ENCODE assay signal across 19 cellular contexts in the genomic region with DNA sequence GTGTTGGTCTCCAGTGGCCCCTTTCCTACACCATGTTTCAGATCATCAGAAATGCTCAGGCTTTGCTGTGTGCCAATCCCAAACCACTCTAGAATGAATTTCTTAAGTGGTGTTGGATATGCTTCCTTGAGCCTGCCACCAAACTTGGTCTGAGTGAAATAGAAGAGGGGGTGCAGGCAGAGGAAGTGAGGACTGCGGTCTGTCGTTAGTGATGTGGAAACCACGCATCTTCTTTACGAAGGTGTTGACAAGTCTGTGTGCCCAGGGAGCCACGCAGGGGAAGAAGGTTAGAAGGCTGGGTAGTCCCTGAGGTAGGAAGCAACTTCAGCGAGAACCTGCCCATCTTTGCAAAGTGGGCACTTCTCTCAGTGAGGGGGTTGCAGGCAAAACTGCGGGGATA.
DNase-seq lines count a peak whose midpoint lies in the region; ATAC-seq, FAIRE-seq and TF ChIP-seq lines count a peak whose summit lies in the region.
"Had no signal": no experiment of that assay in that cellular context is flagged by ENCODE, and none has a peak within 500 bp of the region (broad histone marks: within the 10 kb centered on the region; RNA-seq: fewer than 3 reads in every experiment).

No MANE protein-coding gene starts in this region.

- H3K4me2 ChIP-seq in OCI-LY7 (ENCODE audit: low read length) = no peak overlapping the region

- H4K20me1 ChIP-seq in OCI-LY7 (ENCODE audit: insufficient read depth, low read length) = no peaks in the 10 kb centered on the region

- H3K27ac ChIP-seq in OCI-LY7 (ENCODE audit: low read depth, low read length, poor library complexity, severe bottlenecking) = no peak overlapping the region
- H3K27ac ChIP-seq: RWPE1, WERI-Rb-1 had no signal

- H3K27ac Mint-ChIP-seq in Caco-2 (ENCODE audit: unreplicated experiment) = peak overlapping the region; percentile 86
- no peak overlapping the region for H3K27ac Mint-ChIP-seq in T-cell
- H3K27ac Mint-ChIP-seq: activated T-helper 2 cell treated with anti-CD3 and anti-CD28 coated beads, Interferon-gamma antibody, Interleukin-2, Interleukin-4, amounts not matched to agents 10 μg/mL and 5 μg/mL and 100 μg/mL, durations not matched to agents 14 hours and 24 hours and 36 hours; CD4-positive, alpha-beta T cell; IgD-negative memory B cell; mesothelial cell of epicardium had no signal

- peaks cover 23% of the 10 kb centered on the region for H3K36me3 Mint-ChIP-seq in Caco-2 (ENCODE audit: insufficient read depth, unreplicated experiment)
- H3K36me3 Mint-ChIP-seq in T-cell = no peaks in the 10 kb centered on the region
- H3K36me3 Mint-ChIP-seq: IgD-negative memory B cell, mesothelial cell of epicardium had no signal

- H3K9me3 Mint-ChIP-seq in Caco-2 (ENCODE audit: unreplicated experiment) (peaks cover 25% of the 10 kb centered on the region), T-cell (peaks cover 0 to 6% (median 0%) of the 10 kb centered on the region in 3 donors)
- H3K9me3 Mint-ChIP-seq: activated T-helper 2 cell treated with anti-CD3 and anti-CD28 coated beads, Interferon-gamma antibody, Interleukin-2, Interleukin-4, amounts not matched to agents 10 μg/mL and 5 μg/mL and 100 μg/mL, durations not matched to agents 14 hours and 24 hours and 36 hours; CD4-positive, alpha-beta T cell; mesothelial cell of epicardium had no signal

- H3K4me3 ChIP-seq in Caco-2 (ENCODE audit: low read depth, low read length) (no peak overlapping the region), OCI-LY7 (ENCODE audit: low read depth, low read length, poor library complexity, severe bottlenecking) (no peak overlapping the region)

- no peaks in the 10 kb centered on the region for H3K36me3 ChIP-seq in Caco-2 (ENCODE audit: control insufficient read depth, insufficient read depth, low read length)
- no peaks in the 10 kb centered on the region for H3K36me3 ChIP-seq in OCI-LY7 (ENCODE audit: insufficient read depth, low read length)
- H3K36me3 ChIP-seq: WERI-Rb-1 had no signal

- intact Hi-C loops in Caco-2 (cut with micrococcal nuclease; ENCODE audit: unreplicated experiment) (loop anchor here (1.0 to 2.0 kb wide), 4 partner anchors 17 to 106 kb away; no protein-coding TSS in a partner anchor), OCI-LY7 (cut with micrococcal nuclease; ENCODE audit: unreplicated experiment) (no loop called here)

- no peaks in the 10 kb centered on the region for H3K27me3 ChIP-seq in Caco-2 (replicated peaks; ENCODE audit: control insufficient read depth, insufficient read depth, low read length)

- POLR2A ChIA-PET in Caco-2 (lab: Charles Lee) (interaction anchor here (0.9 kb wide), 1 partner anchor 31 kb away, joined by 4 read pairs; no protein-coding TSS in a partner anchor), OCI-LY7 (lab: Charles Lee) (interaction anchor here (0.7 kb wide), 1 partner anchor 29 kb away, joined by 3 read pairs; no protein-coding TSS in a partner anchor), T-cell (lab: Charles Lee) (no interaction called here)

- peak overlapping the region; percentile 11; the same call in 1 of the 2 replicates for H2AFZ ChIP-seq in OCI-LY7 (ENCODE audit: low read length)

- H3K9me3 ChIP-seq in Caco-2 = no peaks in the 10 kb centered on the region
- H3K9me3 ChIP-seq in OCI-LY7 (ENCODE audit: low read length) = no peaks in the 10 kb centered on the region

- BruUV-seq in Caco-2 (replicated peaks; lab: Mats Ljungman, UMichigan) = TSS peak; percentile 79
- BruUV-seq in OCI-LY7 (replicated peaks; lab: Mats Ljungman, UMichigan) = no TSS peak

- CTCF ChIA-PET in Caco-2 (lab: Charles Lee) = interaction anchor here (1.1 to 1.2 kb wide), 2 partner anchors 32 to 39 kb away, joined by 3 to 6 read pairs; no protein-coding TSS in a partner anchor
- CTCF ChIA-PET in OCI-LY7 (lab: Charles Lee; ENCODE audit: unreplicated experiment) = no interaction called here
- CTCF ChIA-PET in T-cell (lab: Charles Lee) = no interaction called here

- H3K4me1 ChIP-seq in Caco-2 = peaks cover 45% of the 10 kb centered on the region
- no peaks in the 10 kb centered on the region for H3K4me1 ChIP-seq in OCI-LY7 (ENCODE audit: insufficient read depth, low read length, poor library complexity, severe bottlenecking)

- ATAC-seq in HG02870 (IDR thresholded peaks at IDR 0.05; ENCODE audit: unreplicated experiment) (peak; percentile 58), T-cell (replicated peaks in 1 of 4) (no peak), esophagus mucosa (no peak)

- H3K9me2 ChIP-seq in OCI-LY7 (ENCODE audit: insufficient read depth, low read length) = no peaks in the 10 kb centered on the region

- H3K4me1 Mint-ChIP-seq in Caco-2 (ENCODE audit: low read depth, unreplicated experiment) = peaks cover 44% of the 10 kb centered on the region
- no peaks in the 10 kb centered on the region for H3K4me1 Mint-ChIP-seq in T-cell

- no peaks in the 10 kb centered on the region for H3K79me2 ChIP-seq in OCI-LY7 (ENCODE audit: insufficient read depth, low read depth, low read length)

- H3K4me3 Mint-ChIP-seq in Caco-2 (ENCODE audit: unreplicated experiment) (peak overlapping the region; percentile 27), T-cell (no peak overlapping the region)
- H3K4me3 Mint-ChIP-seq: CD4-positive, alpha-beta T cell; mesothelial cell of epicardium had no signal

- DNase-seq in Caco-2 = no peak
- DNase-seq in GM19239 (ENCODE audit: insufficient read length, low spot score) = peak; percentile 8
- DNase-seq in OCI-LY7 (ENCODE audit: low spot score) = no peak
- no peak for DNase-seq in T-cell
- DNase-seq in GM03348 (ENCODE audit: low spot score) = no peak
- DNase-seq in ecto neural progenitor cell (ENCODE audit: low spot score) = no peak
- DNase-seq: CD4-positive, alpha-beta T cell; DMS79; NCI-H1092; NCI-H774; T-helper 1 cell; WERI-Rb-1 had no signal

- peak; percentile 23 for FAIRE-seq in GM19239 (lab: Jason Lieb, UNC)
- FAIRE-seq: keratinocyte had no signal

- H3K27me3 Mint-ChIP-seq in Caco-2 (ENCODE audit: insufficient read depth, unreplicated experiment) (no peaks in the 10 kb centered on the region), T-cell (peaks cover 4 to 10% of the 10 kb centered on the region in 2 donors)

- TF ChIP-seq CTCF in Caco-2 (IDR thresholded peaks at IDR 0.05; ENCODE audit: insufficient read depth in 1 of 2, low read depth in 1 of 2, low read length in 1 of 2, severe bottlenecking in 1 of 2, unreplicated experiment in 1 of 2) (no peak), OCI-LY7 (conservative IDR thresholded peaks at IDR 0.05; ENCODE audit: low read length) (no peak)

Comparison
In these comparisons a context has a peak if more than half of its experiments do, and no peak if none do; other contexts are left out.
1. POLR2A ChIA-PET loops: an anchor here in Caco-2 (0.9 kb wide) and OCI-LY7 (0.7 kb wide); none called in T-cell.